ENCODE assay signal across 17 cellular contexts in genomic region chr6:37022135-37022863, GRCh38. TPM values are rescaled to one million over a fixed set of nuclear protein-coding genes. Genes with fewer than 3 reads are reported as not detected.
DNase-seq lines count a peak whose midpoint lies in the region; ATAC-seq, FAIRE-seq and TF ChIP-seq lines count a peak whose summit lies in the region.
"Had no signal": no experiment of that assay in that cellular context is flagged by ENCODE, and none has a peak within 500 bp of the region (broad histone marks: within the 10 kb centered on the region; RNA-seq: fewer than 3 reads in every experiment).

No MANE protein-coding gene starts in this region.

- dilution Hi-C loops in mammary epithelial cell (cut with HindIII; ENCODE audit: low sequenced_read_pairs) = no loop called here

- no peaks in the 10 kb centered on the region for H3K27me3 Mint-ChIP-seq in T-helper 17 cell
- peaks cover 2% of the 10 kb centered on the region for H3K27me3 Mint-ChIP-seq in endodermal cell (ENCODE audit: insufficient read depth)
- H3K27me3 Mint-ChIP-seq in type B pancreatic cell = no peaks in the 10 kb centered on the region

- H3K36me3 ChIP-seq in mammary epithelial cell (ENCODE audit: insufficient read depth, low read length) = no peaks in the 10 kb centered on the region
- no peaks in the 10 kb centered on the region for H3K36me3 ChIP-seq in breast epithelium
- H3K36me3 ChIP-seq in endodermal cell (ENCODE audit: control insufficient read depth, insufficient read depth, low read length) = no peaks in the 10 kb centered on the region
- no peaks in the 10 kb centered on the region for H3K36me3 ChIP-seq in pancreas
- H3K36me3 ChIP-seq: ascending aorta, esophagus muscularis mucosa, SJSA1 had no signal

- ATAC-seq in T-helper 17 cell = no peak
- no peak for ATAC-seq in pancreas
- ATAC-seq: heart right ventricle had no signal

- H3K4me3 Mint-ChIP-seq in T-helper 17 cell (peak overlapping the region; percentile 1), endodermal cell (no peak overlapping the region), type B pancreatic cell (no peak overlapping the region)

- H3K9ac ChIP-seq in mammary epithelial cell (ENCODE audit: insufficient read depth, low read length) (no peak overlapping the region), endodermal cell (ENCODE audit: extremely low read depth, low read length, poor library complexity, severe bottlenecking) (no peak overlapping the region)

- H3K27ac ChIP-seq in mammary epithelial cell (ENCODE audit: insufficient read depth, low read depth, low read length) = peak overlapping the region; percentile 95
- H3K27ac ChIP-seq in breast epithelium = no peak overlapping the region
- no peak overlapping the region for H3K27ac ChIP-seq in endodermal cell (ENCODE audit: low read depth, low read length)
- peak overlapping the region in 1 of 4 donors; percentile 65 for H3K27ac ChIP-seq in pancreas
- H3K27ac ChIP-seq: ascending aorta, esophagus muscularis mucosa, SJSA1 had no signal

- no peaks in the 10 kb centered on the region for H3K9me3 Mint-ChIP-seq in endodermal cell
- H3K9me3 Mint-ChIP-seq in type B pancreatic cell = no peaks in the 10 kb centered on the region

- no peak overlapping the region for H2AFZ ChIP-seq in mammary epithelial cell (ENCODE audit: low read depth, low read length)

- TF ChIP-seq CTCF in mammary epithelial cell (conservative IDR thresholded peaks at IDR 0.05 in 1 of 2, IDR thresholded peaks at IDR 0.05 in 1 of 2; ENCODE audit: extremely low read depth in 1 of 2, insufficient read depth in 1 of 2, low read depth in 1 of 2, low read length in 2 of 2) = no peak
- TF ChIP-seq CTCF in breast epithelium (IDR thresholded peaks at IDR 0.05) = no peak
- no peak for TF ChIP-seq CTCF in endodermal cell (conservative IDR thresholded peaks at IDR 0.05)
- TF ChIP-seq CTCF in type B pancreatic cell (conservative IDR thresholded peaks at IDR 0.05) = no peak
- TF ChIP-seq CTCF in pancreas (IDR thresholded peaks at IDR 0.05) = no peak

- FAIRE-seq in pancreas (lab: Jason Lieb, UNC) = no peak
- FAIRE-seq: colon, keratinocyte, urothelium cell line had no signal

- in situ Hi-C loops in mammary epithelial cell (cut with MboI; ENCODE audit: low sequenced_read_pairs in 2 of 2) = loop anchor here (5.0 to 10.0 kb wide), 4 partner anchors 35 to 190 kb away; partner anchors contain the start of gene PIM1 (in 2 of the 2)

- H3K9me3 ChIP-seq in mammary epithelial cell (replicated peaks; ENCODE audit: insufficient read depth, low read length) (no peaks in the 10 kb centered on the region), breast epithelium (no peaks in the 10 kb centered on the region), T-helper 17 cell (ENCODE audit: control insufficient read depth, low read length, poor library complexity, severe bottlenecking) (no peaks in the 10 kb centered on the region), endodermal cell (ENCODE audit: control insufficient read depth, low read length) (no peaks in the 10 kb centered on the region), pancreas (no peaks in the 10 kb centered on the region)
- H3K9me3 ChIP-seq: ascending aorta, esophagus muscularis mucosa, heart right ventricle, SJSA1 had no signal

- H3K27ac Mint-ChIP-seq in T-helper 17 cell = peak overlapping the region; percentile 68
- H3K27ac Mint-ChIP-seq in endodermal cell = no peak overlapping the region
- H3K27ac Mint-ChIP-seq in type B pancreatic cell = peak overlapping the region; percentile 65

- H3K4me1 ChIP-seq in mammary epithelial cell (ENCODE audit: insufficient read depth, low read length) (peaks cover 67% of the 10 kb centered on the region), breast epithelium (peaks cover 3 to 7% of the 10 kb centered on the region in 2 donors), endodermal cell (ENCODE audit: control insufficient read depth, insufficient read depth, low read length) (peaks cover 8% of the 10 kb centered on the region), pancreas (peaks cover 12 to 44% (median 14%) of the 10 kb centered on the region in 3 donors)

- H4K20me1 ChIP-seq in mammary epithelial cell (ENCODE audit: insufficient read depth, low read length) = no peaks in the 10 kb centered on the region

- no peak for TF ChIP-seq POLR2A in breast epithelium (IDR thresholded peaks at IDR 0.05)

- H3K4me3 ChIP-seq in mammary epithelial cell (replicated peaks in 1 of 3; ENCODE audit: insufficient read depth in 1 of 3, low read depth in 2 of 3, low read length in 3 of 3) = no peak overlapping the region
- no peak overlapping the region for H3K4me3 ChIP-seq in breast epithelium
- H3K4me3 ChIP-seq in endodermal cell (ENCODE audit: low read length) = no peak overlapping the region
- H3K4me3 ChIP-seq in pancreas = no peak overlapping the region
- H3K4me3 ChIP-seq: ascending aorta, esophagus muscularis mucosa, heart right ventricle, SJSA1 had no signal

- H3K36me3 Mint-ChIP-seq in T-helper 17 cell (ENCODE audit: low read depth) (no peaks in the 10 kb centered on the region), endodermal cell (ENCODE audit: low read depth) (no peaks in the 10 kb centered on the region), type B pancreatic cell (no peaks in the 10 kb centered on the region)

- DNase-seq in mammary epithelial cell (no peak), breast epithelium (ENCODE audit: low spot score in 2 of 2) (no peak), T-helper 17 cell (no peak), endodermal cell (peak; percentile 57), type B pancreatic cell (ENCODE audit: extremely low spot score, unreplicated experiment) (no peak), pancreas (no peak), amygdala (lab: John Stamatoyannopoulos, UW) (no peak), NCI-H2107 (lab: John Stamatoyannopoulos, UW) (no peak)
- DNase-seq: GOT3, heart right ventricle, NCI-H1092 had no signal

- H3K4me2 ChIP-seq in mammary epithelial cell (ENCODE audit: insufficient read depth, low read depth, low read length) = no peak overlapping the region

- H3K4me1 Mint-ChIP-seq in T-helper 17 cell (peaks cover 41% of the 10 kb centered on the region), endodermal cell (peaks cover 16% of the 10 kb centered on the region), type B pancreatic cell (ENCODE audit: unreplicated experiment) (peaks cover 36% of the 10 kb centered on the region)

- no TSS peak for BruUV-seq in mammary epithelial cell (replicated peaks; lab: Mats Ljungman, UMichigan)

- WGBS in mammary epithelial cell (ENCODE audit: low coverage, missing lambda C conversion rate) = 95% methylated on average over 7 of the region's 17 CpGs
- 91 to 95% methylated on average over 17 of the region's 17 CpGs for WGBS in endodermal cell (ENCODE audit: insufficient coverage in 1 of 2, insufficient read length in 1 of 2), 2 experiments
- 94 to 97% methylated on average over 17 of the region's 17 CpGs for WGBS in pancreas, 2 donors

- intact Hi-C loops in mammary epithelial cell (cut with micrococcal nuclease) (loop anchor here (5.0 kb wide), 1 partner anchor 670 kb away; no protein-coding TSS in a partner anchor), breast epithelium (cut with DNase I; ENCODE audit: low total_unique reads) (loop anchor here (5.0 to 10.0 kb wide), 2 partner anchors 153 to 190 kb away; partner anchors contain the start of gene PIM1), pancreas (cut with DNase I) (loop anchor here in 2 of 3 donors (5.0 to 10.0 kb wide), 2 partner anchors 153 to 185 kb away; partner anchors contain the start of gene PIM1 (in 1 of the 2))

- CTCF ChIA-PET in mammary epithelial cell (lab: Charles Lee; ENCODE audit: low non-redundant PET) = interaction anchor here (0.5 to 0.8 kb wide), 3 partner anchors 18 to 189 kb away, joined by 3 to 4 read pairs (median 3); no protein-coding TSS in a partner anchor

- no peaks in the 10 kb centered on the region for H3K79me2 ChIP-seq in mammary epithelial cell (ENCODE audit: insufficient read depth, low read length)

- H3K27me3 ChIP-seq in mammary epithelial cell (ENCODE audit: insufficient read depth, low read length) (no peaks in the 10 kb centered on the region), breast epithelium (no peaks in the 10 kb centered on the region), endodermal cell (ENCODE audit: control insufficient read depth, insufficient read depth, low read length, poor library complexity, severe bottlenecking) (no peaks in the 10 kb centered on the region), pancreas (no peaks in the 10 kb centered on the region)
- H3K27me3 ChIP-seq: ascending aorta, esophagus muscularis mucosa, heart right ventricle, SJSA1 had no signal

RNA-seq across cellular contexts. Expression of gene FGD2, which starts 16.8 kb away (rescaled TPM):
- total RNA-seq in mammary epithelial cell (not detected), breast epithelium (10 to 100 TPM; 11.5 to 51.4 (median 18.6) TPM), T-helper 17 cell (10 to 100 TPM in 1 of 2 donors, 1 to 10 TPM in 1; 1.7 to 12.6 TPM), endodermal cell (not detected), type B pancreatic cell (ENCODE audit: low replicate concordance) (0.10 TPM in 1 of 2 replicates, not detected in the other), pancreas (10 to 100 TPM in 1 of 6 donors, 1 to 10 TPM in 4, under 1 TPM in 1; 0.98 to 13.2 (median 3.3) TPM)
- polyA plus RNA-seq in mammary epithelial cell (not detected), pancreas (1 to 10 TPM; 1.7 to 3.2 TPM)
- polyA minus RNA-seq in mammary epithelial cell = not detected
- not detected for polyA plus RNA-seq in endodermal cell (2013, experiment 1 of 2)
- not detected for polyA plus RNA-seq in endodermal cell (2013, experiment 2 of 2)
- total RNA-seq: SJSA1 had no signal

RNA-seq across cellular contexts. Expression of gene MTCH1, which starts 36.3 kb away (rescaled TPM):
- total RNA-seq in mammary epithelial cell = 100 to 1,000 TPM; 102 to 110 TPM
- polyA plus RNA-seq in mammary epithelial cell = 91.9 TPM
- 122 TPM for polyA minus RNA-seq in mammary epithelial cell
- total RNA-seq in breast epithelium = 100 to 1,000 TPM; 187 to 229 (median 215) TPM
- total RNA-seq in T-helper 17 cell = 100 to 1,000 TPM; 194 to 202 TPM
- total RNA-seq in endodermal cell = 100 to 1,000 TPM; 226 to 235 TPM
- polyA plus RNA-seq in endodermal cell (2013, experiment 1 of 2) = 162 TPM
- 156 TPM for polyA plus RNA-seq in endodermal cell (2013, experiment 2 of 2)
- 163 and 184 TPM in 2 replicates for total RNA-seq in type B pancreatic cell (ENCODE audit: low replicate concordance)
- 100 to 1,000 TPM in 2 of 6 donors, 10 to 100 TPM in 4; 83.6 to 102 (median 87.2) TPM for total RNA-seq in pancreas
- polyA plus RNA-seq in pancreas = 100 to 1,000 TPM in 1 of 2 donors, 10 to 100 TPM in 1; 66.8 to 146 TPM
